1 cellular context compared by ENCODE assay signal in genomic region chr7:30284298-30285066, GRCh38.
TF ChIP-seq lines count a peak whose summit lies in the region.

Gene ZNRF2, plus strand, starts transcription at chr7:30284597. Its CDS starts 761 bp downstream, at chr7:30285358.

TF ChIP-seq in K562, 482 proteins besides CTCF, POLR2A, EP300 and RAD21 (continued from another document and continues in another):
- TF ChIP-seq RREB1 (CRISPR knock-in tag; IDR thresholded peaks at IDR 0.05) (0 out of 2 replicates have a peak, but pooled peaks have one; percentile 68), ESRRA (IDR thresholded peaks at IDR 0.05; ENCODE audit: borderline replicate concordance, low read depth) (peak; percentile 56; the same call in 1 of the 2 replicates), ZNF197 (CRISPR knock-in tag; IDR thresholded peaks at IDR 0.05; ENCODE audit: low read depth) (no peak), GABPB2 (CRISPR knock-in tag; conservative IDR thresholded peaks at IDR 0.05) (no peak), FOXJ3 (CRISPR knock-in tag; IDR thresholded peaks at IDR 0.05) (no peak), XRCC5 (IDR thresholded peaks at IDR 0.05; ENCODE audit: low read depth, low read length) (no peak), ETS1 (conservative IDR thresholded peaks at IDR 0.05; ENCODE audit: control insufficient read depth, low read depth, low read length) (peak; percentile 79), ZBTB5 (IDR thresholded peaks at IDR 0.05) (peak; percentile 99), ZNF699 (CRISPR knock-in tag; IDR thresholded peaks at IDR 0.05; ENCODE audit: insufficient replicate concordance) (no peak), MTA1 (IDR thresholded peaks at IDR 0.05; ENCODE audit: borderline replicate concordance) (no peak), RBFOX2 (IDR thresholded peaks at IDR 0.05; ENCODE audit: low read depth, low read length) (peak; percentile 87), HDAC6 (IDR thresholded peaks at IDR 0.05; ENCODE audit: low read depth, low read length) (no peak), MBD2 (IDR thresholded peaks at IDR 0.05; ENCODE audit: borderline replicate concordance, low read depth) (no peak), ZBTB34 (CRISPR knock-in tag; IDR thresholded peaks at IDR 0.05) (no peak), NCOR1 (IDR thresholded peaks at IDR 0.05) (peak; percentile 59), ZNF431 (CRISPR knock-in tag; IDR thresholded peaks at IDR 0.05) (no peak), MYC (IDR thresholded peaks at IDR 0.05; ENCODE audit: low read depth, low read length) (peak; percentile 83), MYC (CRISPR knock-in tag; IDR thresholded peaks at IDR 0.05; ENCODE audit: borderline replicate concordance, low read depth) (no peak), HMBOX1 (IDR thresholded peaks at IDR 0.05) (no peak), NCOA4 (IDR thresholded peaks at IDR 0.05; ENCODE audit: partially characterized antibody) (no peak), SMARCA4 (IDR thresholded peaks at IDR 0.05) (no peak), MTA2 (IDR thresholded peaks at IDR 0.05; ENCODE audit: low read depth) (no peak), TFAP4 (CRISPR knock-in tag; IDR thresholded peaks at IDR 0.05; ENCODE audit: borderline replicate concordance) (peak; percentile 95), FUS (optimal IDR thresholded peaks at IDR 0.05; ENCODE audit: low read depth, low read length) (no peak), BACH1 (tag; IDR thresholded peaks at IDR 0.05) (no peak), SRF (CRISPR knock-in tag; IDR thresholded peaks at IDR 0.05) (peak in 1 of 2 experiments; percentile 33; a peak in 1 of 4 replicates), NR0B1 (IDR thresholded peaks at IDR 0.05; ENCODE audit: partially characterized antibody) (no peak), CLOCK (CRISPR knock-in tag; IDR thresholded peaks at IDR 0.05; ENCODE audit: borderline replicate concordance) (no peak), ZNF121 (CRISPR knock-in tag; conservative IDR thresholded peaks at IDR 0.05) (no peak), ZNF143 (CRISPR knock-in tag; IDR thresholded peaks at IDR 0.05) (no peak), ZBTB12 (CRISPR knock-in tag; IDR thresholded peaks at IDR 0.05) (no peak), DDX20 (tag; IDR thresholded peaks at IDR 0.05; ENCODE audit: low read depth) (no peak), RERE (CRISPR knock-in tag; IDR thresholded peaks at IDR 0.05; ENCODE audit: borderline replicate concordance) (no peak)
